In the genomic region with DNA sequence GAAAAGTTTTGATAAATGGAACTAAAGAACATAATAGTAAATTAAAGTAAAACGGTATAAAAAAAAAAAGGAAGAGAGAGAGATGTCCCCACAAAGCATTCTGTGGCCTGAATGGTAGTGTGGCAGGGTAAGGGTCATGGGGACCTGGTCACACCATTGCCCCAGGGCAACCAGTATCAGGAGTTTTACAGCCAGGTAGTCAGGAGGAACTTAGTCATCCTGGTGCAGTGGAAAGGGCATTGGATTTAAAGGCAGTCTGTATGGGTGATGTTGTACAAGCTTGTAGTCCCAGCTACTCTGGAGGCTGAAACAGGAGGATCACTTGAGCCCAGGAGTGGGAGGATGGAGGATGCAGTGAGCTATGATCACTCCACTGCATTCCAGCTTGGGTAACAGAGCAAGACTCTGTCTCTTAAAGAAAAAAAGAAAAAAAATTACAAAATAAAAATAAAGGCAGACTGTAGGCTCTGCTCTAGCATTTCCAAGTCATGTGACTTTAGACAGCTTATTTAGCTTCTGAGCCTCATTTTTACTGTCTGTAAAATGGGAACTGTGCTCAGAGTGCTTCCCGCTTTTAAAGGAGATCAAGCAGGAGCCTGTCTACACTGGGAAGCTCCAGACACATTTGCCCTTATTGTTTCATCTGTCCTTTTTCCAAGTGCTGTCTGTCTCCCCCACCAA, we compare ENCODE assay signal across 28 cellular contexts.
DNase-seq lines count a peak whose midpoint lies in the region; ATAC-seq and TF ChIP-seq lines count a peak whose summit lies in the region.
"Had no signal": no experiment of that assay in that cellular context is flagged by ENCODE, and none has a peak within 500 bp of the region (broad histone marks: within the 10 kb centered on the region; RNA-seq: fewer than 3 reads in every experiment).

No MANE protein-coding gene starts in this region.

- no peak overlapping the region for H2AFZ ChIP-seq in PC-9

- peak; percentile 43 for DNase-seq in Calu3
- DNase-seq in PC-9: peak; percentile 72 to 97
- DNase-seq in endodermal cell: peak; percentile 41
- DNase-seq in mucosa of descending colon: no peak
- DNase-seq in NCI-H2029 (lab: John Stamatoyannopoulos, UW): no peak
- no peak for DNase-seq in GOT3 (lab: John Stamatoyannopoulos, UW)
- no peak for DNase-seq in activated CD8-positive, alpha-beta memory T cell treated with anti-CD3 and anti-CD28 coated beads, Interleukin-2, amount 50 U/mL, for 4 hours
- DNase-seq in T-helper 17 cell: no peak
- DNase-seq: activated CD4-positive, alpha-beta T cell treated with anti-CD3 and anti-CD28 coated beads, Interleukin-2, amount 10 ng/mL, durations not matched to agents 7 days and 5 days; aorta; caudate nucleus; EL; heart left ventricle; KBM-7; left ventricle myocardium inferior; NCI-H2171; NCI-H524; stimulated activated CD4-positive, alpha-beta T cell treated with anti-CD3 and anti-CD28 coated beads, Interleukin-4, amount 100 ng/mL, for 1 hour; stimulated activated naive B cell treated with anti-CD40 and anti-IgM and Interleukin-4, amounts not matched to agents 10 μg/mL and 1 μg/mL and 100 μg/mL, for 72 hours; WERI-Rb-1 had no signal

- 91 to 96% methylated on average over 2 of the region's 2 CpGs for WGBS in endodermal cell (ENCODE audit: insufficient coverage in 1 of 2, insufficient read length in 1 of 2), 2 experiments

- H3K4me3 ChIP-seq in PC-9: peak overlapping the region; percentile 59; the same call in 1 of the 2 replicates
- H3K4me3 ChIP-seq in endodermal cell (ENCODE audit: low read length): no peak overlapping the region
- no peak overlapping the region for H3K4me3 ChIP-seq in mucosa of descending colon
- H3K4me3 ChIP-seq: heart left ventricle, left ventricle myocardium inferior, right atrium auricular region had no signal

- H3K27me3 Mint-ChIP-seq in Calu3 (ENCODE audit: unreplicated experiment) (no peaks in the 10 kb centered on the region), endodermal cell (ENCODE audit: insufficient read depth) (peaks cover 80% of the 10 kb centered on the region), T-helper 17 cell (peaks cover 16% of the 10 kb centered on the region)

- H3K27me3 ChIP-seq in PC-9 (ENCODE audit: insufficient read depth, low read depth) (no peaks in the 10 kb centered on the region), endodermal cell (ENCODE audit: control insufficient read depth, insufficient read depth, low read length, poor library complexity, severe bottlenecking) (peaks cover 16% of the 10 kb centered on the region)
- H3K27me3 ChIP-seq: heart left ventricle, right atrium auricular region had no signal

- CTCF ChIA-PET in Calu3 (lab: Charles Lee): interaction anchor here (0.6 to 2.9 kb wide), 4 partner anchors 11 to 175 kb away, joined by 3 to 7 read pairs (median 4); no protein-coding TSS in a partner anchor
- CTCF ChIA-PET in PC-9 (lab: Charles Lee): interaction anchor here (0.6 kb wide), 1 partner anchor 157 kb away, joined by 3 read pairs; no protein-coding TSS in a partner anchor

- peak overlapping the region; percentile 96 for H3K4me2 ChIP-seq in PC-9

- H3F3A ChIP-seq in PC-9 (ENCODE audit: insufficient read depth, low read depth): peaks cover 86% of the 10 kb centered on the region

- H3K36me3 ChIP-seq in PC-9 (ENCODE audit: low read depth) (no peaks in the 10 kb centered on the region), endodermal cell (ENCODE audit: control insufficient read depth, insufficient read depth, low read length) (no peaks in the 10 kb centered on the region), mucosa of descending colon (ENCODE audit: low read depth) (no peaks in the 10 kb centered on the region)
- H3K36me3 ChIP-seq: heart left ventricle, left ventricle myocardium inferior, right atrium auricular region, WERI-Rb-1 had no signal

- peak; percentile 58 for ATAC-seq in mucosa of descending colon
- ATAC-seq in T-helper 17 cell: no peak
- ATAC-seq: activated naive CD4-positive, alpha-beta T cell treated with anti-CD3 and anti-CD28 coated beads, Interleukin-2, amount 50 U/mL, for 72 hours; heart left ventricle; natural killer cell treated with Interleukin-12 subunit alpha and Interleukin-12 subunit beta and Interleukin-15 and Interleukin-18, amount 100 ng/mL, for 72 hours; SK-N-SH treated with all-trans-retinoic acid at 6 μM for 48 hours; stimulated activated naive B cell treated with anti-CD40 and anti-IgM and Interleukin-4, amounts not matched to agents 10 μg/mL and 1 μg/mL and 100 μg/mL, for 72 hours had no signal

- H3K9me3 ChIP-seq in PC-9 (ENCODE audit: insufficient read depth, low read depth) (no peaks in the 10 kb centered on the region), endodermal cell (ENCODE audit: control insufficient read depth, low read length) (no peaks in the 10 kb centered on the region), mucosa of descending colon (no peaks in the 10 kb centered on the region), T-helper 17 cell (ENCODE audit: control insufficient read depth, low read length, poor library complexity, severe bottlenecking) (no peaks in the 10 kb centered on the region)
- H3K9me3 ChIP-seq: heart left ventricle, left ventricle myocardium inferior, right atrium auricular region had no signal

- H3K27ac ChIP-seq in PC-9 (peak overlapping the region; percentile 99), endodermal cell (ENCODE audit: low read depth, low read length) (no peak overlapping the region)
- H3K27ac ChIP-seq: heart left ventricle, left ventricle myocardium inferior, right atrium auricular region, WERI-Rb-1 had no signal

- H3K79me2 ChIP-seq in PC-9 (ENCODE audit: low read depth): peaks cover 52% of the 10 kb centered on the region

- H3K9me3 Mint-ChIP-seq in Calu3 (ENCODE audit: low read depth, unreplicated experiment) (no peaks in the 10 kb centered on the region), endodermal cell (no peaks in the 10 kb centered on the region)
- H3K9me3 Mint-ChIP-seq: activated CD4-positive, alpha-beta T cell treated with anti-CD3 and anti-CD28 coated beads, Interleukin-2, amount 10 ng/mL, durations not matched to agents 7 days and 5 days; activated naive CD4-positive, alpha-beta T cell treated with anti-CD3 and anti-CD28 coated beads, Interleukin-2, amount 50 U/mL, for 72 hours; activated T-helper 2 cell treated with anti-CD3 and anti-CD28 coated beads, Interferon-gamma antibody, Interleukin-2, Interleukin-4, amounts not matched to agents 10 μg/mL and 5 μg/mL and 100 μg/mL, durations not matched to agents 14 hours and 24 hours and 36 hours; dendritic cell treated with granulocyte-macrophage colony-stimulating factor and Interleukin-4, amounts not matched to agents 40 ng/mL and 50 ng/mL, for 4 days; mesothelial cell of epicardium; natural killer cell treated with Interleukin-12 subunit alpha and Interleukin-12 subunit beta and Interleukin-15 and Interleukin-18, amount 100 ng/mL, for 72 hours; stimulated activated naive B cell treated with anti-CD40 and anti-IgM and Interleukin-4, amounts not matched to agents 10 μg/mL and 1 μg/mL and 100 μg/mL, for 72 hours had no signal

- H3K9ac ChIP-seq in endodermal cell (ENCODE audit: extremely low read depth, low read length, poor library complexity, severe bottlenecking): no peak overlapping the region

- no TSS peak for BruUV-seq in Calu3 (replicated peaks; lab: Mats Ljungman, UMichigan)
- no TSS peak for BruUV-seq in PC-9 (replicated peaks; lab: Mats Ljungman, UMichigan)

- H3K4me3 Mint-ChIP-seq in Calu3 (ENCODE audit: low read depth, unreplicated experiment) (peak overlapping the region; percentile 56), endodermal cell (no peak overlapping the region), T-helper 17 cell (no peak overlapping the region)
- H3K4me3 Mint-ChIP-seq: activated CD4-positive, alpha-beta T cell treated with anti-CD3 and anti-CD28 coated beads, Interleukin-2, amount 10 ng/mL, durations not matched to agents 7 days and 5 days; CD14-positive monocyte; dendritic cell treated with granulocyte-macrophage colony-stimulating factor and Interleukin-4, amounts not matched to agents 40 ng/mL and 50 ng/mL, for 4 days; mesothelial cell of epicardium; natural killer cell treated with Interleukin-12 subunit alpha and Interleukin-12 subunit beta and Interleukin-15 and Interleukin-18, amount 100 ng/mL, for 72 hours; stimulated activated naive B cell treated with anti-CD40 and anti-IgM and Interleukin-4, amounts not matched to agents 10 μg/mL and 1 μg/mL and 100 μg/mL, for 72 hours had no signal

- H3K4me1 ChIP-seq in PC-9 (replicated peaks; ENCODE audit: insufficient read depth): peaks cover 91% of the 10 kb centered on the region
- peaks cover 3% of the 10 kb centered on the region for H3K4me1 ChIP-seq in endodermal cell (ENCODE audit: control insufficient read depth, insufficient read depth, low read length)
- H3K4me1 ChIP-seq in mucosa of descending colon (ENCODE audit: low read depth): peaks cover 6% of the 10 kb centered on the region

- TF ChIP-seq CTCF in Calu3 (IDR thresholded peaks at IDR 0.05; ENCODE audit: unreplicated experiment): no peak
- peak; percentile 24; the same call in 1 of the 2 replicates for TF ChIP-seq CTCF in PC-9 (conservative IDR thresholded peaks at IDR 0.05)
- TF ChIP-seq CTCF in endodermal cell (conservative IDR thresholded peaks at IDR 0.05): no peak
- no peak for TF ChIP-seq CTCF in mucosa of descending colon (IDR thresholded peaks at IDR 0.05)

- POLR2A ChIA-PET in PC-9 (lab: Charles Lee; ENCODE audit: unreplicated experiment): interaction anchor here (0.6 to 0.8 kb wide), 7 partner anchors 10 to 236 kb away, joined by 4 to 10 read pairs (median 7); no protein-coding TSS in a partner anchor

- H4K20me1 ChIP-seq in PC-9 (ENCODE audit: insufficient read depth): no peaks in the 10 kb centered on the region

- intact Hi-C loops in Calu3 (cut with micrococcal nuclease; ENCODE audit: unreplicated experiment) (loop anchor here (5.0 kb wide), 3 partner anchors 47 to 173 kb away; a partner anchor contains a TSS), PC-9 (cut with micrococcal nuclease; ENCODE audit: unreplicated experiment) (no loop called here), mucosa of descending colon (cut with DNase I, micrococcal nuclease) (no loop called here)

- H3K9me2 ChIP-seq in PC-9 (ENCODE audit: insufficient read depth): no peaks in the 10 kb centered on the region

- H3K36me3 Mint-ChIP-seq in Calu3 (ENCODE audit: insufficient read depth, unreplicated experiment) (peaks cover 44% of the 10 kb centered on the region), endodermal cell (ENCODE audit: low read depth) (no peaks in the 10 kb centered on the region), T-helper 17 cell (ENCODE audit: low read depth) (no peaks in the 10 kb centered on the region)
- H3K36me3 Mint-ChIP-seq: activated naive CD4-positive, alpha-beta T cell treated with anti-CD3 and anti-CD28 coated beads, Interleukin-2, amount 50 U/mL, for 72 hours; CD14-positive monocyte; mesothelial cell of epicardium; natural killer cell treated with Interleukin-12 subunit alpha and Interleukin-12 subunit beta and Interleukin-15 and Interleukin-18, amount 100 ng/mL, for 72 hours; stimulated activated naive B cell treated with anti-CD40 and anti-IgM and Interleukin-4, amounts not matched to agents 10 μg/mL and 1 μg/mL and 100 μg/mL, for 72 hours had no signal

- H3K4me1 Mint-ChIP-seq in Calu3 (ENCODE audit: low read depth, unreplicated experiment): peaks cover 75% of the 10 kb centered on the region
- peaks cover 37% of the 10 kb centered on the region for H3K4me1 Mint-ChIP-seq in endodermal cell
- H3K4me1 Mint-ChIP-seq in T-helper 17 cell: peaks cover 7% of the 10 kb centered on the region
- H3K4me1 Mint-ChIP-seq: activated CD4-positive, alpha-beta T cell treated with anti-CD3 and anti-CD28 coated beads, Interleukin-2, amount 10 ng/mL, durations not matched to agents 7 days and 5 days had no signal

- peak overlapping the region; percentile 88 for H3K27ac Mint-ChIP-seq in Calu3 (ENCODE audit: unreplicated experiment)
- no peak overlapping the region for H3K27ac Mint-ChIP-seq in endodermal cell
- no peak overlapping the region for H3K27ac Mint-ChIP-seq in T-helper 17 cell
- H3K27ac Mint-ChIP-seq: activated CD4-positive, alpha-beta T cell treated with anti-CD3 and anti-CD28 coated beads, Interleukin-2, amount 10 ng/mL, durations not matched to agents 7 days and 5 days; activated naive CD4-positive, alpha-beta T cell treated with anti-CD3 and anti-CD28 coated beads, Interleukin-2, amount 50 U/mL, for 72 hours; activated T-helper 2 cell treated with anti-CD3 and anti-CD28 coated beads, Interferon-gamma antibody, Interleukin-2, Interleukin-4, amounts not matched to agents 10 μg/mL and 5 μg/mL and 100 μg/mL, durations not matched to agents 14 hours and 24 hours and 36 hours; mesothelial cell of epicardium; stimulated activated naive B cell treated with anti-CD40 and anti-IgM and Interleukin-4, amounts not matched to agents 10 μg/mL and 1 μg/mL and 100 μg/mL, for 72 hours had no signal

Comparison
In these comparisons a context has a peak if more than half of its experiments do, and no peak if none do; other contexts are left out.
1. DNase-seq: peak in Calu3 (single experiment), PC-9 (2 of 2) and endodermal cell (single experiment); none in mucosa of descending colon (0 of 3), NCI-H2029 (single experiment), GOT3 (single experiment), activated CD8-positive, alpha-beta memory T cell treated with anti-CD3 and anti-CD28 coated beads, Interleukin-2, amount 50 U/mL, for 4 hours (single experiment) and T-helper 17 cell (0 of 3).